In genomic region chr12:56315256-56315625, GRCh38 we compare ENCODE assay signal across 8 cellular contexts. TPM values are rescaled to one million over a fixed set of nuclear protein-coding genes. Genes with fewer than 3 reads are reported as not detected.
DNase-seq lines count a peak whose midpoint lies in the region; ATAC-seq lines count a peak whose summit lies in the region.

No MANE protein-coding gene starts in this region.

- H3K4me1 ChIP-seq in SJCRH30 = peaks cover 6% of the 10 kb centered on the region

- H3K27me3 ChIP-seq in SJCRH30 = no peaks in the 10 kb centered on the region

- H3K4me3 Mint-ChIP-seq in natural killer cell treated with Interleukin-12 subunit alpha and Interleukin-12 subunit beta and Interleukin-15 and Interleukin-18, amount 100 ng/mL, for 72 hours = peak overlapping the region; percentile 96

- peaks cover 36% of the 10 kb centered on the region for H3K36me3 ChIP-seq in SJCRH30

- H3K4me3 ChIP-seq in SJCRH30 = peak overlapping the region; percentile 89

- no peaks in the 10 kb centered on the region for H3K9me3 Mint-ChIP-seq in natural killer cell treated with Interleukin-12 subunit alpha and Interleukin-12 subunit beta and Interleukin-15 and Interleukin-18, amount 100 ng/mL, for 72 hours

- ATAC-seq in GM19438 (IDR thresholded peaks at IDR 0.05; ENCODE audit: low read depth, unreplicated experiment) (peak; percentile 2), HG02798 (IDR thresholded peaks at IDR 0.05; ENCODE audit: poor library complexity, unreplicated experiment) (no peak)
- peak in 1 of 2 donors; percentile 0 for ATAC-seq in natural killer cell treated with Interleukin-12 subunit alpha and Interleukin-12 subunit beta and Interleukin-15 and Interleukin-18, amount 100 ng/mL, for 72 hours

- H3K9me3 ChIP-seq in SJCRH30 (replicated peaks) = no peaks in the 10 kb centered on the region

- peaks cover 6 to 12% of the 10 kb centered on the region in 2 donors for H3K4me1 Mint-ChIP-seq in natural killer cell treated with Interleukin-12 subunit alpha and Interleukin-12 subunit beta and Interleukin-15 and Interleukin-18, amount 100 ng/mL, for 72 hours (ENCODE audit: low read depth in 2 of 2)

- peak; percentile 27 to 47 for DNase-seq in SJCRH30
- no peak for DNase-seq in epithelial cell of prostate (ENCODE audit: low read depth, low spot score)
- no peak for DNase-seq in natural killer cell treated with Interleukin-12 subunit alpha and Interleukin-12 subunit beta and Interleukin-15 and Interleukin-18, amount 100 ng/mL, for 72 hours (ENCODE audit: low spot score)
- no peak for DNase-seq in AG08395 (ENCODE audit: low spot score)
- DNase-seq in GM03348 (ENCODE audit: low spot score) = no peak
- DNase-seq in retina = no peak

- H3K27ac Mint-ChIP-seq in natural killer cell treated with Interleukin-12 subunit alpha and Interleukin-12 subunit beta and Interleukin-15 and Interleukin-18, amount 100 ng/mL, for 72 hours = peak overlapping the region; percentile 98 to 99

- H3K27ac ChIP-seq in SJCRH30 (peak overlapping the region; percentile 72), epithelial cell of prostate (peak overlapping the region; percentile 88)

- peaks cover 5% of the 10 kb centered on the region for H3K36me3 Mint-ChIP-seq in natural killer cell treated with Interleukin-12 subunit alpha and Interleukin-12 subunit beta and Interleukin-15 and Interleukin-18, amount 100 ng/mL, for 72 hours

- no peaks in the 10 kb centered on the region for H3K27me3 Mint-ChIP-seq in natural killer cell treated with Interleukin-12 subunit alpha and Interleukin-12 subunit beta and Interleukin-15 and Interleukin-18, amount 100 ng/mL, for 72 hours

RNA-seq across cellular contexts. Expression of gene CNPY2, which starts 0.5 kb away (rescaled TPM):
- 75.2 and 80.9 TPM in 2 replicates for total RNA-seq in SJCRH30 (2014; rRNA removed; shearing (Covaris generic))
- total RNA-seq in natural killer cell treated with Interleukin-12 subunit alpha and Interleukin-12 subunit beta and Interleukin-15 and Interleukin-18, amount 100 ng/mL, for 72 hours = 100 to 1,000 TPM; 132 to 162 TPM

RNA-seq across cellular contexts. Expression of gene CS, which starts 15.1 kb away (rescaled TPM):
- 183 and 185 TPM in 2 replicates for total RNA-seq in SJCRH30 (2014; rRNA removed; shearing (Covaris generic))
- total RNA-seq in natural killer cell treated with Interleukin-12 subunit alpha and Interleukin-12 subunit beta and Interleukin-15 and Interleukin-18, amount 100 ng/mL, for 72 hours = 100 to 1,000 TPM; 206 to 278 TPM

RNA-seq across cellular contexts. Expression of gene PAN2, which starts 18.6 kb away (rescaled TPM):
- 25.5 and 27.9 TPM in 2 replicates for total RNA-seq in SJCRH30 (2014; rRNA removed; shearing (Covaris generic))
- 10 to 100 TPM; 22.8 to 42.8 TPM for total RNA-seq in natural killer cell treated with Interleukin-12 subunit alpha and Interleukin-12 subunit beta and Interleukin-15 and Interleukin-18, amount 100 ng/mL, for 72 hours

RNA-seq across cellular contexts. Expression of gene IL23A, which starts 23.4 kb away (rescaled TPM):
- total RNA-seq in SJCRH30 (2014; rRNA removed; shearing (Covaris generic)) = 0.41 TPM in 1 of 2 replicates, not detected in the other
- 1 to 10 TPM in 1 of 2 donors, under 1 TPM in 1; 0.84 to 1.3 TPM for total RNA-seq in natural killer cell treated with Interleukin-12 subunit alpha and Interleukin-12 subunit beta and Interleukin-15 and Interleukin-18, amount 100 ng/mL, for 72 hours

RNA-seq across cellular contexts. Expression of gene STAT2, which starts 44.7 kb away (rescaled TPM):
- 38.8 and 44.0 TPM in 2 replicates for total RNA-seq in SJCRH30 (2014; rRNA removed; shearing (Covaris generic))
- 100 to 1,000 TPM in 1 of 2 donors, 10 to 100 TPM in 1; 97.7 to 104 TPM for total RNA-seq in natural killer cell treated with Interleukin-12 subunit alpha and Interleukin-12 subunit beta and Interleukin-15 and Interleukin-18, amount 100 ng/mL, for 72 hours

Comparison
In these comparisons a context has a peak if more than half of its experiments do, and no peak if none do; other contexts are left out.
1. DNase-seq: peak in SJCRH30 (2 of 2); none in epithelial cell of prostate (single experiment), natural killer cell treated with Interleukin-12 subunit alpha and Interleukin-12 subunit beta and Interleukin-15 and Interleukin-18, amount 100 ng/mL, for 72 hours (single experiment), AG08395 (single experiment), GM03348 (single experiment) and retina (single experiment).